Comparison of ENCODE assay signal across 8 cellular contexts in the genomic region with DNA sequence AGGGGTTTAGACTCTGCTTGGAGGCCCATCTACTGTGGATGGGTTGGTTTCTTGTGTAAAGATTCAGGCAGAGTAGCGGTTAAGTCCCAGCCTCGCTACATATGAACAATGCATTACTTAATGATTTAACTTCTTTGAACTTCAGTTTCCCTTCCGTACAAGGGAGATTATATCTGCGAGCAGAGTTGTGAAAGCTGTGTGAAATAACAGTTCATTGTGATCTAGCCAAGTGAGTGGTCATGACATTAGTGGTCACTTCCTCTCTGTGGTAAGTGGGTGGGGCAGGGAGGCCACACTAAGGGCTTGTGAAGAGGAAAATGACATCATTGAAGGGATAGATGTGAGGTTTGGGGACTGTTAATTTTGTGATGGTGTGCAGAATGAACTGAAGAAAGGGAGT. TPM values are rescaled to one million over a fixed set of nuclear protein-coding genes. Genes with fewer than 3 reads are reported as not detected.
DNase-seq lines count a peak whose midpoint lies in the region; ATAC-seq and TF ChIP-seq lines count a peak whose summit lies in the region.

No MANE protein-coding gene starts in this region.

- H3K27ac ChIP-seq in MM.1S (ENCODE audit: low read length) = no peak overlapping the region
- H3K27ac ChIP-seq in GM23338 (ENCODE audit: low read depth) = no peak overlapping the region

- H3K36me3 Mint-ChIP-seq in activated T-helper 1 cell treated with anti-CD3 and anti-CD28 coated beads, Interleukin-12 subunit alpha, Interleukin-12 subunit beta, Interleukin-2, Interleukin-4 antibody, amounts not matched to agents 30 ng/mL and 10 ng/mL and 1 ng/mL, durations not matched to agents 14 hours and 24 hours and 36 hours (ENCODE audit: low read depth) = no peaks in the 10 kb centered on the region
- no peaks in the 10 kb centered on the region for H3K36me3 Mint-ChIP-seq in GM23338 (ENCODE audit: low read depth)

- H3K9me3 Mint-ChIP-seq in activated T-helper 1 cell treated with anti-CD3 and anti-CD28 coated beads, Interleukin-12 subunit alpha, Interleukin-12 subunit beta, Interleukin-2, Interleukin-4 antibody, amounts not matched to agents 30 ng/mL and 10 ng/mL and 1 ng/mL, durations not matched to agents 14 hours and 24 hours and 36 hours = no peaks in the 10 kb centered on the region
- H3K9me3 Mint-ChIP-seq in GM23338 = no peaks in the 10 kb centered on the region

- peak overlapping the region; percentile 62 for H3K27ac Mint-ChIP-seq in activated T-helper 1 cell treated with anti-CD3 and anti-CD28 coated beads, Interleukin-12 subunit alpha, Interleukin-12 subunit beta, Interleukin-2, Interleukin-4 antibody, amounts not matched to agents 30 ng/mL and 10 ng/mL and 1 ng/mL, durations not matched to agents 14 hours and 24 hours and 36 hours
- H3K27ac Mint-ChIP-seq in GM23338 = no peak overlapping the region

- no peak overlapping the region for H3K4me3 ChIP-seq in MM.1S (ENCODE audit: low read length)
- H3K4me3 ChIP-seq in GM23338 = no peak overlapping the region

- H3K4me2 ChIP-seq in MM.1S (ENCODE audit: low read depth, low read length) (no peak overlapping the region), GM23338 (no peak overlapping the region)

- peaks cover 2% of the 10 kb centered on the region for H3K27me3 Mint-ChIP-seq in activated T-helper 1 cell treated with anti-CD3 and anti-CD28 coated beads, Interleukin-12 subunit alpha, Interleukin-12 subunit beta, Interleukin-2, Interleukin-4 antibody, amounts not matched to agents 30 ng/mL and 10 ng/mL and 1 ng/mL, durations not matched to agents 14 hours and 24 hours and 36 hours (ENCODE audit: insufficient read depth)
- peaks cover 2% of the 10 kb centered on the region for H3K27me3 Mint-ChIP-seq in GM23338 (ENCODE audit: insufficient read depth, low read depth, poor library complexity)

- intact Hi-C loops in activated T-helper 1 cell treated with anti-CD3 and anti-CD28 coated beads, Interleukin-12 subunit alpha, Interleukin-12 subunit beta, Interleukin-2, Interleukin-4 antibody, amounts not matched to agents 30 ng/mL and 10 ng/mL and 1 ng/mL, durations not matched to agents 14 hours and 24 hours and 36 hours (cut with micrococcal nuclease) = loop anchor here (1.0 to 5.0 kb wide), 5 partner anchors 14 to 924 kb away; a partner anchor contains a TSS
- intact Hi-C loops in left colon (cut with DNase I, micrococcal nuclease) = no loop called here

- H2AFZ ChIP-seq in MM.1S (ENCODE audit: low read length) (no peak overlapping the region), GM23338 (no peak overlapping the region)

- H3K9me2 ChIP-seq in MM.1S (replicated peaks; ENCODE audit: insufficient read depth, low read length) (no peaks in the 10 kb centered on the region), GM23338 (ENCODE audit: insufficient read depth) (no peaks in the 10 kb centered on the region)

- H3K4me1 Mint-ChIP-seq in activated T-helper 1 cell treated with anti-CD3 and anti-CD28 coated beads, Interleukin-12 subunit alpha, Interleukin-12 subunit beta, Interleukin-2, Interleukin-4 antibody, amounts not matched to agents 30 ng/mL and 10 ng/mL and 1 ng/mL, durations not matched to agents 14 hours and 24 hours and 36 hours (ENCODE audit: low read depth) = peaks cover 14% of the 10 kb centered on the region
- peaks cover 9% of the 10 kb centered on the region; the same call in 2 of the 3 replicates for H3K4me1 Mint-ChIP-seq in GM23338

- TF ChIP-seq CTCF in GM10248 (IDR thresholded peaks at IDR 0.05; ENCODE audit: control extremely low read depth, extremely low read depth, low read depth, missing control alignments) (no peak), MM.1S (IDR thresholded peaks at IDR 0.05; ENCODE audit: low read length) (no peak), GM23338 (conservative IDR thresholded peaks at IDR 0.05; ENCODE audit: low read depth in 2 of 2) (no peak)

- H4K20me1 ChIP-seq in MM.1S (ENCODE audit: insufficient read depth, low read length) (no peaks in the 10 kb centered on the region), GM23338 (replicated peaks; ENCODE audit: insufficient read depth) (no peaks in the 10 kb centered on the region)

- no peaks in the 10 kb centered on the region for H3K9me3 ChIP-seq in MM.1S (replicated peaks; ENCODE audit: insufficient read depth, low read length)

- no peaks in the 10 kb centered on the region for H3K79me2 ChIP-seq in MM.1S (ENCODE audit: low read length)
- no peaks in the 10 kb centered on the region for H3K79me2 ChIP-seq in GM23338 (replicated peaks; ENCODE audit: insufficient read depth)

- H3K4me3 Mint-ChIP-seq in activated T-helper 1 cell treated with anti-CD3 and anti-CD28 coated beads, Interleukin-12 subunit alpha, Interleukin-12 subunit beta, Interleukin-2, Interleukin-4 antibody, amounts not matched to agents 30 ng/mL and 10 ng/mL and 1 ng/mL, durations not matched to agents 14 hours and 24 hours and 36 hours = peak overlapping the region; percentile 7
- H3K4me3 Mint-ChIP-seq in GM23338 = no peak overlapping the region

- H3K36me3 ChIP-seq in MM.1S (replicated peaks; ENCODE audit: insufficient read depth, low read length) = no peaks in the 10 kb centered on the region
- H3K36me3 ChIP-seq in GM23338 (ENCODE audit: insufficient read depth) = no peaks in the 10 kb centered on the region; the same call in 1 of the 2 replicates

- peak; percentile 95 for ATAC-seq in GM21515 (IDR thresholded peaks at IDR 0.05; ENCODE audit: unreplicated experiment)
- peak; percentile 33 for ATAC-seq in left colon
- no peak for ATAC-seq in GM23338

- CTCF ChIA-PET in GM10248 (lab: Yijun Ruan, JAX) = no interaction called here

- H3K9ac ChIP-seq in MM.1S (ENCODE audit: low read length) = no peak overlapping the region

- H3F3A ChIP-seq in MM.1S (ENCODE audit: insufficient read depth, low read length) (no peaks in the 10 kb centered on the region), GM23338 (replicated peaks; ENCODE audit: low read depth) (no peaks in the 10 kb centered on the region)

- POLR2A ChIA-PET in GM10248 (lab: Yijun Ruan, JAX) = interaction anchor here (1.4 kb wide), 1 partner anchor 13 kb away, joined by 4 read pairs; no protein-coding TSS in a partner anchor

- no peaks in the 10 kb centered on the region for H3K27me3 ChIP-seq in MM.1S (replicated peaks; ENCODE audit: insufficient read depth, low read length)
- no peaks in the 10 kb centered on the region for H3K27me3 ChIP-seq in GM23338 (ENCODE audit: insufficient read depth)

- peak; percentile 53 for DNase-seq in GM10248 (ENCODE audit: extremely low spot score)
- peak; percentile 29 for DNase-seq in HS-5 (ENCODE audit: low read depth)
- DNase-seq in activated T-helper 1 cell treated with anti-CD3 and anti-CD28 coated beads, Interleukin-12 subunit alpha, Interleukin-12 subunit beta, Interleukin-2, Interleukin-4 antibody, amounts not matched to agents 30 ng/mL and 10 ng/mL and 1 ng/mL, durations not matched to agents 14 hours and 24 hours and 36 hours (ENCODE audit: low spot score) = peak; percentile 63
- no peak for DNase-seq in left colon
- DNase-seq in MM.1S = no peak
- no peak for DNase-seq in GM23338 (ENCODE audit: low spot score)
- no peak for DNase-seq in NCI-H2171 (lab: John Stamatoyannopoulos, UW)

- no peaks in the 10 kb centered on the region for H3K4me1 ChIP-seq in MM.1S (ENCODE audit: low read length)
- H3K4me1 ChIP-seq in GM23338 (ENCODE audit: insufficient read depth) = peaks cover 8% of the 10 kb centered on the region

TF ChIP-seq in GM23338, 12 proteins besides CTCF, POLR2A, EP300 and RAD21 (continues in another document):
- TF ChIP-seq NANOG (IDR thresholded peaks at IDR 0.05; ENCODE audit: borderline replicate concordance) = no peak

RNA-seq across cellular contexts. Expression of a gene that starts 14.1 kb away (rescaled TPM):
- 67.6 and 68.0 TPM in 2 replicates for total RNA-seq in activated T-helper 1 cell treated with anti-CD3 and anti-CD28 coated beads, Interleukin-12 subunit alpha, Interleukin-12 subunit beta, Interleukin-2, Interleukin-4 antibody, amounts not matched to agents 30 ng/mL and 10 ng/mL and 1 ng/mL, durations not matched to agents 14 hours and 24 hours and 36 hours
- total RNA-seq in left colon = 10 to 100 TPM; 20.5 to 26.7 TPM
- total RNA-seq in GM23338 (2014; rRNA removed; shearing (Covaris generic)) = 109 and 118 TPM in 2 replicates
- 28.8 and 30.9 TPM in 2 replicates for polyA plus RNA-seq in GM23338 (2016; fragmentation: Nextera tagmentation; extraction: Ambion mirVana)

Comparison
In these comparisons a context has a peak if more than half of its experiments do, and no peak if none do; other contexts are left out.
1. DNase-seq: peak in GM10248 (single experiment), HS-5 (single experiment) and activated T-helper 1 cell treated with anti-CD3 and anti-CD28 coated beads, Interleukin-12 subunit alpha, Interleukin-12 subunit beta, Interleukin-2, Interleukin-4 antibody, amounts not matched to agents 30 ng/mL and 10 ng/mL and 1 ng/mL, durations not matched to agents 14 hours and 24 hours and 36 hours (single experiment); none in left colon (0 of 2), MM.1S (single experiment), GM23338 (single experiment) and NCI-H2171 (single experiment).